ENCODE assay signal across 1 cellular context in genomic region chr6:133834472-133835170, GRCh38.
TF ChIP-seq lines count a peak whose summit lies in the region.

No MANE protein-coding gene starts in this region.

TF ChIP-seq in HCT116, 20 proteins besides CTCF, POLR2A, EP300 and RAD21 (continued from another document):
- no peak for TF ChIP-seq REST (IDR thresholded peaks at IDR 0.05; ENCODE audit: low read depth)
- no peak for TF ChIP-seq POLR2AphosphoS5 (IDR thresholded peaks at IDR 0.05; ENCODE audit: low read depth, low read length)
